7 cellular contexts compared by ENCODE assay signal in genomic region chr3:109023656-109024254, GRCh38.
DNase-seq lines count a peak whose midpoint lies in the region; ATAC-seq, FAIRE-seq and TF ChIP-seq lines count a peak whose summit lies in the region.

No MANE protein-coding gene starts in this region.

- FAIRE-seq in HTR-8/SVneo (lab: Jason Lieb, UNC), result no peak
- FAIRE-seq in kidney (lab: Jason Lieb, UNC), result peak; percentile 91

- H3K27ac ChIP-seq in RWPE1 (no peak overlapping the region), body of pancreas (no peak overlapping the region), kidney (ENCODE audit: low read depth in 2 of 2, low read length in 2 of 2) (no peak overlapping the region)

- TF ChIP-seq CTCF in GM10248 (IDR thresholded peaks at IDR 0.05; ENCODE audit: control extremely low read depth, extremely low read depth, low read depth, missing control alignments) (peak; percentile 86), RWPE1 (conservative IDR thresholded peaks at IDR 0.05; ENCODE audit: low read depth) (peak; percentile 76), body of pancreas (IDR thresholded peaks at IDR 0.05) (peak; percentile 22 to 78 (median 60)), kidney (IDR thresholded peaks at IDR 0.05; ENCODE audit: borderline replicate concordance, extremely low read depth, insufficient read depth) (peak; percentile 72)

- H3K4me3 ChIP-seq in body of pancreas (no peak overlapping the region), kidney (ENCODE audit: low read length in 2 of 2) (no peak overlapping the region)

- intact Hi-C loops in body of pancreas (cut with DNase I), result no loop called here
- intact Hi-C loops in kidney (cut with DNase I), result no loop called here

- H3K9me3 ChIP-seq in body of pancreas (no peaks in the 10 kb centered on the region), kidney (ENCODE audit: control insufficient read depth in 1 of 2, low read length in 2 of 2) (no peaks in the 10 kb centered on the region)

- peak; percentile 29 for DNase-seq in GM10248 (ENCODE audit: extremely low spot score)
- DNase-seq in HTR-8/SVneo (ENCODE audit: insufficient read length, low spot score), result peak; percentile 27
- DNase-seq in RWPE1 (ENCODE audit: low spot score), result peak; percentile 27
- DNase-seq in body of pancreas, result peak; percentile 47 to 60 (median 52)
- no peak for DNase-seq in kidney
- DNase-seq in stimulated activated CD4-positive, alpha-beta T cell treated with anti-CD3 and anti-CD28 coated beads, Interleukin-4, amount 100 ng/mL, for 4 hours, result peak; percentile 3 to 5

- TF ChIP-seq POLR2A in body of pancreas (IDR thresholded peaks at IDR 0.05), result no peak

- H3K4me1 ChIP-seq in body of pancreas (no peaks in the 10 kb centered on the region), kidney (ENCODE audit: control insufficient read depth in 1 of 2, insufficient read depth in 1 of 2, low read depth in 1 of 2, low read length in 2 of 2) (no peaks in the 10 kb centered on the region)

- H3K36me3 ChIP-seq in body of pancreas (replicated peaks in 1 of 2; ENCODE audit: insufficient read depth in 1 of 2, low read depth in 2 of 2) (no peaks in the 10 kb centered on the region), kidney (ENCODE audit: control insufficient read depth in 1 of 2, insufficient read depth in 2 of 2, low read length in 2 of 2) (no peaks in the 10 kb centered on the region)

- ATAC-seq in GM21423 (IDR thresholded peaks at IDR 0.05; ENCODE audit: unreplicated experiment) (peak; percentile 62), body of pancreas (peak; percentile 71)

- WGBS in body of pancreas, 2 donors, result 21 to 24% methylated on average over 3 of the region's 3 CpGs

- POLR2A ChIA-PET in GM10248 (lab: Yijun Ruan, JAX) (no interaction called here), RWPE1 (lab: Yijun Ruan, JAX; ENCODE audit: low non-redundant PET) (no interaction called here)

- H3K27me3 ChIP-seq in body of pancreas, result no peaks in the 10 kb centered on the region

- CTCF ChIA-PET in GM10248 (lab: Yijun Ruan, JAX) (interaction anchor here (0.5 to 7.0 kb wide), 51 partner anchors 8 to 1291 kb away, joined by 3 to 120 read pairs (median 5); no protein-coding TSS in a partner anchor), RWPE1 (lab: Yijun Ruan, JAX) (interaction anchor here (0.5 to 1.8 kb wide), 21 partner anchors 8 to 347 kb away, joined by 3 to 11 read pairs (median 4); partner anchors contain the start of gene GUCA1C)

- H3K9ac ChIP-seq in kidney (ENCODE audit: low read length in 2 of 2), result no peak overlapping the region
